ENCODE assay signal across 9 cellular contexts in genomic region chr12:132523576-132524331, GRCh38. TPM values are rescaled to one million over a fixed set of nuclear protein-coding genes. Genes with fewer than 3 reads are reported as not detected.
DNase-seq lines count a peak whose midpoint lies in the region; TF ChIP-seq lines count a peak whose summit lies in the region.
"Had no signal": no experiment of that assay in that cellular context is flagged by ENCODE, and none has a peak within 500 bp of the region (broad histone marks: within the 10 kb centered on the region; RNA-seq: fewer than 3 reads in every experiment).

No MANE protein-coding gene starts in this region.

- H3K4me3 Mint-ChIP-seq in activated naive CD8-positive, alpha-beta T cell treated with anti-CD3 and anti-CD28 coated beads for 36 hours, result no peak overlapping the region

- H3K4me2 ChIP-seq in SU-DHL-6 (ENCODE audit: low read depth, low read length, poor library complexity, severe bottlenecking), result no peak overlapping the region

- TF ChIP-seq CTCF in SU-DHL-6 (IDR thresholded peaks at IDR 0.05; ENCODE audit: insufficient read depth, low read length, poor library complexity, severe bottlenecking) (peak; percentile 64), cardiac muscle cell (IDR thresholded peaks at IDR 0.05; ENCODE audit: low read depth, low read length) (peak; percentile 79)

- no peak overlapping the region for H3K9ac ChIP-seq in SU-DHL-6 (ENCODE audit: low read length)

- H3K36me3 ChIP-seq in SU-DHL-6 (ENCODE audit: low read length), result no peaks in the 10 kb centered on the region
- no peaks in the 10 kb centered on the region for H3K36me3 ChIP-seq in cardiac muscle cell

- no peaks in the 10 kb centered on the region for H3K9me2 ChIP-seq in SU-DHL-6 (replicated peaks; ENCODE audit: insufficient read depth, low read length)

- H3K27me3 Mint-ChIP-seq in activated naive CD8-positive, alpha-beta T cell treated with anti-CD3 and anti-CD28 coated beads for 36 hours, result no peaks in the 10 kb centered on the region

- H3K27me3 ChIP-seq in SU-DHL-6 (ENCODE audit: low read length), result no peaks in the 10 kb centered on the region
- no peaks in the 10 kb centered on the region for H3K27me3 ChIP-seq in cardiac muscle cell

- H3K9me3 Mint-ChIP-seq in activated naive CD8-positive, alpha-beta T cell treated with anti-CD3 and anti-CD28 coated beads for 36 hours, result peaks cover 8% of the 10 kb centered on the region

- H3K4me1 ChIP-seq in cardiac muscle cell (ENCODE audit: low read depth), result no peaks in the 10 kb centered on the region

- DNase-seq in NCI-H748 (lab: John Stamatoyannopoulos, UW; ENCODE audit: unreplicated experiment) (peak; percentile 37), NCI-H748 treated with DMSO at 0.1 percent for 48 hours (lab: John Stamatoyannopoulos, UW) (no peak), HuH-7 (ENCODE audit: low spot score) (peak; percentile 90), cardiac muscle cell (ENCODE audit: low read depth in 1 of 2, low spot score in 1 of 2) (peak; percentile 51 to 72), retina (peak; percentile 90), NCI-H187 treated with DMSO at 0.1 percent for 48 hours (lab: John Stamatoyannopoulos, UW) (no peak)
- DNase-seq in activated naive CD8-positive, alpha-beta T cell treated with anti-CD3 and anti-CD28 coated beads for 36 hours, result peak; percentile 69

- no peak overlapping the region for H3K4me3 ChIP-seq in SU-DHL-6 (ENCODE audit: insufficient read depth, low read length, poor library complexity, severe bottlenecking)
- H3K4me3 ChIP-seq in cardiac muscle cell, result no peak overlapping the region
- H3K4me3 ChIP-seq: skin epidermis had no signal

- no peak overlapping the region for H2AFZ ChIP-seq in SU-DHL-6 (ENCODE audit: low read depth, low read length, severe bottlenecking)

- H3K27ac Mint-ChIP-seq in activated naive CD8-positive, alpha-beta T cell treated with anti-CD3 and anti-CD28 coated beads for 36 hours, result no peak overlapping the region

- H3F3A ChIP-seq in SU-DHL-6 (ENCODE audit: insufficient read depth), result no peaks in the 10 kb centered on the region

- peaks cover 15% of the 10 kb centered on the region for H3K36me3 Mint-ChIP-seq in activated naive CD8-positive, alpha-beta T cell treated with anti-CD3 and anti-CD28 coated beads for 36 hours

- no peaks in the 10 kb centered on the region for H3K79me2 ChIP-seq in SU-DHL-6 (ENCODE audit: insufficient read depth, low read length)

- H3K27ac ChIP-seq in SU-DHL-6 (ENCODE audit: low read depth, low read length) (no peak overlapping the region), cardiac muscle cell (no peak overlapping the region)
- H3K27ac ChIP-seq: skin epidermis had no signal

- H3K9me3 ChIP-seq in SU-DHL-6 (ENCODE audit: insufficient read depth, low read length), result peaks cover 6% of the 10 kb centered on the region; the same call in 1 of the 2 replicates
- H3K9me3 ChIP-seq in cardiac muscle cell (ENCODE audit: low read depth), result no peaks in the 10 kb centered on the region

- peaks cover 3% of the 10 kb centered on the region; the same call in 1 of the 2 replicates for H4K20me1 ChIP-seq in SU-DHL-6 (ENCODE audit: low read depth, low read length)

- H3K4me1 Mint-ChIP-seq in activated naive CD8-positive, alpha-beta T cell treated with anti-CD3 and anti-CD28 coated beads for 36 hours, result peaks cover 1% of the 10 kb centered on the region

RNA-seq across cellular contexts. Expression of gene FBRSL1, which starts 33.8 kb away (rescaled TPM):
- total RNA-seq in activated naive CD8-positive, alpha-beta T cell treated with anti-CD3 and anti-CD28 coated beads for 36 hours, result 10 to 100 TPM; 53.1 to 55.9 TPM
- total RNA-seq in cardiac muscle cell, result 19.9 and 37.3 TPM in 2 replicates
- 45.0 and 52.9 TPM in 2 replicates for polyA plus RNA-seq in cardiac muscle cell

Comparison
In these comparisons a context has a peak if more than half of its experiments do, and no peak if none do; other contexts are left out.
1. DNase-seq: peak in NCI-H748 (single experiment), HuH-7 (single experiment), activated naive CD8-positive, alpha-beta T cell treated with anti-CD3 and anti-CD28 coated beads for 36 hours (single experiment), cardiac muscle cell (2 of 2) and retina (single experiment); none in NCI-H748 treated with DMSO at 0.1 percent for 48 hours (single experiment) and NCI-H187 treated with DMSO at 0.1 percent for 48 hours (single experiment).